Comparison of ENCODE assay signal across 10 cellular contexts in the genomic region with DNA sequence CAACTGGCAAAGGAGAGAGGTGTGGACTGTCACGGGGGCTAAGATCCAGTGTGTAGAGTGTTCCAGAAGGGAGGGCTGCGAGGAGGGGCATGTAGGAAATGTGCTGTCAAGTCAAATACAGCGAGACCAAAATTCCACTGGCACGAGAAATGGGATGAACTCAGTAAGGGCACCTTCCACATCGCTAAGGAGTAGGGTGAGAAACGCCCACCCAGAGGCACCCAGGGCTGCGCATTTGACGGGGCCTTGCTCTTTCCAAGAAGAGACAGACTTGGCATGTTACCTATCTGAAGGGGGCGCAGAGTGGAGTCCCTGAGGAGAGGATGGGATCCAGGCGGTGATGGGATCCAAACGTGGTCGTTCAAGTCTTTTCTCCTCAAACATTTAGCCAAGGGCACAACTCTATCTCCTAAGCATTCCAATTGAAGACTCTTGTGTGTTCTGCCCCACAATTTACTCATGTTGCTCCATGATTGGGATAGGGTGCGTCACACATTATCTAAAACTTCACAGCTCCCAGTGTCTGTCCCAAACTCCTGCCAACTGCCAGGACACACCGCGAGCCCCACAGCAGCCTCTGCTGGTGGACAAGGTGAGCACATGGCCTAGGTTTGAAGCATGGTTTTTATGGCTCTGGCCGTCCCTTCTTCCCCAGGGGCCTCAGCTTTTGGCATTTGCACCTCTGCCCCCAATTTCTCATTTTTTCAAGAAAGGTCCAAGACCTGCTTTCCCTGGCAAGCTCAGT. TPM values are rescaled to one million over a fixed set of nuclear protein-coding genes. Genes with fewer than 3 reads are reported as not detected.
A peak's percentile ranks its signal among the peaks of the same experiment; 100 is the strongest.
DNase-seq lines count a peak whose midpoint lies in the region; ATAC-seq and TF ChIP-seq lines count a peak whose summit lies in the region.
"Had no signal": no experiment of that assay in that cellular context is flagged by ENCODE, and none has a peak within 500 bp of the region (broad histone marks: within the 10 kb centered on the region; RNA-seq: fewer than 3 reads in every experiment).

No MANE protein-coding gene starts in this region.

- no peaks in the 10 kb centered on the region for H3K9me3 Mint-ChIP-seq in activated T-cell treated with anti-CD3 and anti-CD28 coated beads, Interleukin-2, amount 50 U/mL, for 24 hours
- H3K9me3 Mint-ChIP-seq: CD8-positive, alpha-beta memory T cell had no signal

- DNase-seq in activated T-cell treated with anti-CD3 and anti-CD28 coated beads, Interleukin-2, amount 50 U/mL, for 24 hours: no peak
- no peak for DNase-seq in activated T-cell treated with anti-CD3 and anti-CD28 coated beads, Interleukin-2, amount 50 U/mL, for 1 hour
- DNase-seq in RPMI8226 (peak; percentile 36), fibroblast of pulmonary artery (ENCODE audit: low read depth) (peak; percentile 51), smooth muscle cell (lab: John Stamatoyannopoulos, UW; ENCODE audit: unreplicated experiment) (no peak)
- DNase-seq in activated effector memory CD4-positive, alpha-beta T cell treated with anti-CD3 and anti-CD28 coated beads, Interleukin-2, amount 50 U/mL, for 16 hours: no peak
- DNase-seq: CD8-positive, alpha-beta memory T cell had no signal

- ATAC-seq in HG03108 (IDR thresholded peaks at IDR 0.05; ENCODE audit: unreplicated experiment) (no peak), GM21529 (IDR thresholded peaks at IDR 0.05; ENCODE audit: unreplicated experiment) (no peak)

- no peaks in the 10 kb centered on the region for H3K27me3 ChIP-seq in smooth muscle cell (ENCODE audit: low read depth)
- H3K27me3 ChIP-seq: SJSA1 had no signal

- 94% methylated on average over 16 of the region's 16 CpGs for WGBS in smooth muscle cell (ENCODE audit: low lambda C conversion rate)

- H3K4me2 ChIP-seq in smooth muscle cell: no peak overlapping the region

- no peak overlapping the region for H3K9ac ChIP-seq in smooth muscle cell (ENCODE audit: low read depth)

- H3K27ac ChIP-seq in smooth muscle cell (ENCODE audit: low read depth): no peak overlapping the region
- H3K27ac ChIP-seq: SJSA1 had no signal

- TF ChIP-seq CTCF in fibroblast of pulmonary artery (IDR thresholded peaks at IDR 0.05; ENCODE audit: low read length, missing control alignments): peak; percentile 52
- TF ChIP-seq CTCF in smooth muscle cell (IDR thresholded peaks at IDR 0.05; ENCODE audit: borderline replicate concordance, insufficient read depth, poor library complexity, severe bottlenecking): peak; percentile 17

- H3K4me1 ChIP-seq in smooth muscle cell (ENCODE audit: low read depth): no peaks in the 10 kb centered on the region

- H3K27ac Mint-ChIP-seq in activated T-cell treated with anti-CD3 and anti-CD28 coated beads, Interleukin-2, amount 50 U/mL, for 24 hours: peak overlapping the region; percentile 63

- no peaks in the 10 kb centered on the region for H3K27me3 Mint-ChIP-seq in activated T-cell treated with anti-CD3 and anti-CD28 coated beads, Interleukin-2, amount 50 U/mL, for 24 hours
- H3K27me3 Mint-ChIP-seq: CD8-positive, alpha-beta memory T cell had no signal

- H2AFZ ChIP-seq in smooth muscle cell (ENCODE audit: low read depth): no peak overlapping the region

- peaks cover 4% of the 10 kb centered on the region for H3K4me1 Mint-ChIP-seq in activated T-cell treated with anti-CD3 and anti-CD28 coated beads, Interleukin-2, amount 50 U/mL, for 24 hours (ENCODE audit: low read depth)

- H3K36me3 Mint-ChIP-seq in activated T-cell treated with anti-CD3 and anti-CD28 coated beads, Interleukin-2, amount 50 U/mL, for 24 hours (ENCODE audit: low read depth): peaks cover 63% of the 10 kb centered on the region

- peaks cover 25% of the 10 kb centered on the region for H4K20me1 ChIP-seq in smooth muscle cell (ENCODE audit: low read depth)

- H3F3A ChIP-seq in smooth muscle cell (ENCODE audit: low read depth): peaks cover 47% of the 10 kb centered on the region

- H3K4me3 ChIP-seq in fibroblast of pulmonary artery (replicated peaks; ENCODE audit: low read depth, low read length) (no peak overlapping the region), smooth muscle cell (no peak overlapping the region)
- H3K4me3 ChIP-seq: SJSA1 had no signal

- H3K36me3 ChIP-seq in smooth muscle cell (ENCODE audit: low read depth): peaks cover 35% of the 10 kb centered on the region

- peaks cover 2% of the 10 kb centered on the region for H3K79me2 ChIP-seq in smooth muscle cell (ENCODE audit: low read depth)

- H3K4me3 Mint-ChIP-seq in activated T-cell treated with anti-CD3 and anti-CD28 coated beads, Interleukin-2, amount 50 U/mL, for 24 hours: no peak overlapping the region
- H3K4me3 Mint-ChIP-seq: CD8-positive, alpha-beta memory T cell had no signal

- no peaks in the 10 kb centered on the region for H3K9me3 ChIP-seq in smooth muscle cell (replicated peaks; ENCODE audit: low read depth)
- H3K9me3 ChIP-seq: SJSA1 had no signal

RNA-seq across cellular contexts. Expression of a gene that starts 7.6 kb away (rescaled TPM):
- 108 and 114 TPM in 2 replicates for total RNA-seq in smooth muscle cell
- polyA plus RNA-seq in smooth muscle cell: 130 and 142 TPM in 2 replicates

RNA-seq across cellular contexts. Expression of a gene that starts 17.8 kb away (rescaled TPM):
- total RNA-seq in smooth muscle cell: 123 and 155 TPM in 2 replicates
- polyA plus RNA-seq in smooth muscle cell: 71.8 and 106 TPM in 2 replicates

RNA-seq across cellular contexts. Expression of a gene that starts 25.4 kb away (rescaled TPM):
- total RNA-seq in smooth muscle cell: 24.0 and 47.1 TPM in 2 replicates
- 96.9 and 99.0 TPM in 2 replicates for polyA plus RNA-seq in smooth muscle cell

Comparison
In these comparisons a context has a peak if more than half of its experiments do, and no peak if none do; other contexts are left out.
1. DNase-seq: peak in RPMI8226 (single experiment) and fibroblast of pulmonary artery (single experiment); none in activated T-cell treated with anti-CD3 and anti-CD28 coated beads, Interleukin-2, amount 50 U/mL, for 24 hours (single experiment), activated T-cell treated with anti-CD3 and anti-CD28 coated beads, Interleukin-2, amount 50 U/mL, for 1 hour (single experiment), smooth muscle cell (single experiment) and activated effector memory CD4-positive, alpha-beta T cell treated with anti-CD3 and anti-CD28 coated beads, Interleukin-2, amount 50 U/mL, for 16 hours (single experiment).